In the genomic region with DNA sequence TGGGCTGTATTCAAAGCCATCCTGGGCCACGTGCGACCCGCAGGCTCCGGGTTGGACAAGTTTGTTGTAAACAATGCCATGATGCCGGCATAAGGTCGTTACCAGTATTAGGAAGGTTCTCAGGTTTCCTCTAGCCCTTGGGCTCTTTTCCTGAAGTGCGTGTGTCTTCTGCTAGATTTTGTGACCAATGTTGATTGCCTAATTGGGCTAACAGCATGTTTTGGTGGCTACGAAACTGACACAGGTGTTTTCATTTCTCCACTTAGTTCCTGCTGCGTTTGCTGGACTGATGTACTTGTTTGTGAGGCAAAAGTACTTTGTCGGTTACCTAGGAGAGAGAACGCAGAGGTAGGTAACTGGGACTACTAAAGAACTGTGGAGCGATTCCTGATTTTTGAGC, we compare ENCODE assay signal across 16 cellular contexts.
DNase-seq lines count a peak whose midpoint lies in the region; ATAC-seq, FAIRE-seq and TF ChIP-seq lines count a peak whose summit lies in the region.
"Had no signal": no experiment of that assay in that cellular context is flagged by ENCODE, and none has a peak within 500 bp of the region (broad histone marks: within the 10 kb centered on the region; RNA-seq: fewer than 3 reads in every experiment).

No MANE protein-coding gene starts in this region.

- DNase-seq in NCI-H2107 (lab: John Stamatoyannopoulos, UW) (peak; percentile 54), NCI-H748 treated with DMSO at 0.1 percent for 48 hours (lab: John Stamatoyannopoulos, UW) (peak; percentile 54)
- DNase-seq: ACHN, COR-L47, H7, Kasumi-1, NCI-H1105, NCI-H187, NCI-H774, SHP77 treated with DMSO at 0.1 percent for 48 hours had no signal

- no peak for ATAC-seq in stimulated activated memory B cell treated with anti-CD40 and anti-IgM and Interleukin-4, amounts not matched to agents 10 μg/mL and 1 μg/mL and 100 μg/mL, for 72 hours
- ATAC-seq in HG03442 (IDR thresholded peaks at IDR 0.05; ENCODE audit: unreplicated experiment) (no peak), HG03196 (IDR thresholded peaks at IDR 0.05; ENCODE audit: unreplicated experiment) (no peak)

- H3K4me1 Mint-ChIP-seq in stimulated activated memory B cell treated with anti-CD40 and anti-IgM and Interleukin-4, amounts not matched to agents 10 μg/mL and 1 μg/mL and 100 μg/mL, for 72 hours, result no peaks in the 10 kb centered on the region

- H3K36me3 Mint-ChIP-seq in stimulated activated memory B cell treated with anti-CD40 and anti-IgM and Interleukin-4, amounts not matched to agents 10 μg/mL and 1 μg/mL and 100 μg/mL, for 72 hours, result peaks cover 39% of the 10 kb centered on the region

- H3K4me3 Mint-ChIP-seq in stimulated activated memory B cell treated with anti-CD40 and anti-IgM and Interleukin-4, amounts not matched to agents 10 μg/mL and 1 μg/mL and 100 μg/mL, for 72 hours, result no peak overlapping the region
- H3K4me3 Mint-ChIP-seq: T-helper 1 cell treated with Interleukin-12 subunit alpha and Interleukin-12 subunit beta and Interleukin-4 antibody, amounts not matched to agents 30 μg/mL and 1 μg/mL, for 36 hours had no signal

- H3K27ac ChIP-seq in HEK293 (ENCODE audit: extremely low read depth, low read depth, low read length), result no peak overlapping the region

- no peak overlapping the region for H3K4me3 ChIP-seq in HEK293 (ENCODE audit: low read depth, low read length)

- FAIRE-seq in islet of Langerhans (lab: Jason Lieb, UNC), result peak; percentile 33

- H3K9me3 ChIP-seq in HEK293 (ENCODE audit: control insufficient read depth, insufficient read depth, low read depth, low read length), result no peaks in the 10 kb centered on the region

- H3K27me3 Mint-ChIP-seq in stimulated activated memory B cell treated with anti-CD40 and anti-IgM and Interleukin-4, amounts not matched to agents 10 μg/mL and 1 μg/mL and 100 μg/mL, for 72 hours, result no peaks in the 10 kb centered on the region

- no peak overlapping the region for H3K27ac Mint-ChIP-seq in stimulated activated memory B cell treated with anti-CD40 and anti-IgM and Interleukin-4, amounts not matched to agents 10 μg/mL and 1 μg/mL and 100 μg/mL, for 72 hours
- H3K27ac Mint-ChIP-seq: T-helper 1 cell treated with Interleukin-12 subunit alpha and Interleukin-12 subunit beta and Interleukin-4 antibody, amounts not matched to agents 30 μg/mL and 1 μg/mL, for 36 hours had no signal

- no peaks in the 10 kb centered on the region for H3K36me3 ChIP-seq in HEK293 (ENCODE audit: control insufficient read depth in 2 of 2, insufficient read depth in 1 of 2, low read length in 2 of 2)

- CTCF ChIA-PET in HEK293 (lab: Yijun Ruan, JAX), result no interaction called here

- TF ChIP-seq CTCF in HEK293 (tag by site-specific recombination; IDR thresholded peaks at IDR 0.05), result no peak

- H3K9me3 Mint-ChIP-seq in stimulated activated memory B cell treated with anti-CD40 and anti-IgM and Interleukin-4, amounts not matched to agents 10 μg/mL and 1 μg/mL and 100 μg/mL, for 72 hours, result no peaks in the 10 kb centered on the region

- POLR2A ChIA-PET in HEK293 (lab: Yijun Ruan, JAX), result no interaction called here

- 0 out of 2 replicates have a peak, but pooled peaks cover 2% of the 10 kb centered on the region for H3K4me1 ChIP-seq in HEK293 (ENCODE audit: control insufficient read depth, insufficient read depth, low read length)

TF ChIP-seq in HEK293, 187 proteins besides CTCF, POLR2A, EP300 and RAD21:
- TF ChIP-seq ZNF510 (tag by site-specific recombination; IDR thresholded peaks at IDR 0.05; ENCODE audit: insufficient replicate concordance) (no peak), ZNF239 (tag by site-specific recombination; IDR thresholded peaks at IDR 0.05) (no peak), FEZF1 (tag by site-specific recombination; IDR thresholded peaks at IDR 0.05) (0 out of 2 replicates have a peak, but pooled peaks have one; percentile 6), MZF1 (tag by site-specific recombination; IDR thresholded peaks at IDR 0.05; ENCODE audit: borderline replicate concordance) (no peak), ZNF830 (tag by site-specific recombination; IDR thresholded peaks at IDR 0.05; ENCODE audit: low read depth) (no peak), OSR2 (tag by site-specific recombination; IDR thresholded peaks at IDR 0.05) (no peak), ZNF624 (tag by site-specific recombination; IDR thresholded peaks at IDR 0.05) (no peak), ZNF791 (tag by site-specific recombination; IDR thresholded peaks at IDR 0.05) (no peak), PRDM4 (tag by site-specific recombination; IDR thresholded peaks at IDR 0.05) (0 out of 2 replicates have a peak, but pooled peaks have one; percentile 15)
TF ChIP-seq in HEK293: peak in this region for 2.
